ENCODE assay signal across 8 cellular contexts in the genomic region with DNA sequence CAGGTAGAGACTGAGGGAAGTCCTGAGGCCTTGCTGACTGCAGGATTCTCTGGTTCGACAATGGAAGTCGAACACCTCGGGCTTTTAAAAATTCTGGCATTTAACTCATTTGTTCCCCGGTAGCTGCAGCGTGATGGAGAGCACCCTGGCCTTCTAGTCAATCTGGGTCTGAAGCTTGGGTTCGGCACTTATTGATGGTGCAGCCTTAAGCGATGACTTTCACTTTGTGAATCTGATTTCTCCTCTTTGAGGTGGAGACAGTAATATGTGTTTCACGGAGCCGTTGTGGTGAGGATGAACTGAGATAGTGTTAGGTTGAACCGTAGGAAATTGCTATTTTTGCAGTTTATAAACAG. TPM values are rescaled to one million over a fixed set of nuclear protein-coding genes. Genes with fewer than 3 reads are reported as not detected.
A peak's percentile ranks its signal among the peaks of the same experiment; 100 is the strongest.
DNase-seq lines count a peak whose midpoint lies in the region; ATAC-seq and TF ChIP-seq lines count a peak whose summit lies in the region.

No MANE protein-coding gene starts in this region.

- CTCF ChIA-PET in CD8-positive, alpha-beta T cell (lab: Charles Lee), result interaction anchor here (0.7 to 2.6 kb wide), 6 partner anchors 10 to 200 kb away, joined by 3 to 16 read pairs (median 6); partner anchors contain the start of gene PKM

- peak overlapping the region; percentile 79 for H3K4me2 ChIP-seq in Loucy (ENCODE audit: low read depth, low read length, poor library complexity, severe bottlenecking)
- peak overlapping the region; percentile 96 for H3K4me2 ChIP-seq in neural progenitor cell

- peak overlapping the region; percentile 92 for H3K27ac Mint-ChIP-seq in CD8-positive, alpha-beta T cell
- peak overlapping the region; percentile 28 for H3K27ac Mint-ChIP-seq in neural progenitor cell

- H3K27me3 Mint-ChIP-seq in CD8-positive, alpha-beta T cell (ENCODE audit: low read depth), result no peaks in the 10 kb centered on the region
- peaks cover 5% of the 10 kb centered on the region for H3K27me3 Mint-ChIP-seq in neural progenitor cell (ENCODE audit: insufficient read depth, low read depth)

- peaks cover 43% of the 10 kb centered on the region for H3K4me1 Mint-ChIP-seq in CD8-positive, alpha-beta T cell (ENCODE audit: low read depth)
- peaks cover 26% of the 10 kb centered on the region for H3K4me1 Mint-ChIP-seq in neural progenitor cell

- H3K9me2 ChIP-seq in Loucy (replicated peaks; ENCODE audit: low read depth, low read length), result no peaks in the 10 kb centered on the region

- H4K20me1 ChIP-seq in Loucy (ENCODE audit: insufficient read depth, low read length, poor library complexity, severe bottlenecking), result peaks cover 6% of the 10 kb centered on the region
- peaks cover 7% of the 10 kb centered on the region for H4K20me1 ChIP-seq in neural progenitor cell (ENCODE audit: low read depth)

- H3K9ac ChIP-seq in Loucy (ENCODE audit: low read depth, low read length, poor library complexity, severe bottlenecking), result peak overlapping the region; percentile 67
- no peak overlapping the region for H3K9ac ChIP-seq in neural progenitor cell

- no peaks in the 10 kb centered on the region for H3F3A ChIP-seq in Loucy (ENCODE audit: low read depth)
- peaks cover 14% of the 10 kb centered on the region for H3F3A ChIP-seq in neural progenitor cell (ENCODE audit: low read depth)

- no peak for TF ChIP-seq CTCF in CD8-positive, alpha-beta T cell (IDR thresholded peaks at IDR 0.05)
- peak; percentile 8; the same call in 1 of the 2 replicates for TF ChIP-seq CTCF in Loucy (conservative IDR thresholded peaks at IDR 0.05; ENCODE audit: low read length)
- no peak for TF ChIP-seq CTCF in neural progenitor cell (IDR thresholded peaks at IDR 0.05)

- in situ Hi-C loops in ACHN (cut with HindIII; ENCODE audit: low pct_ligation_motif_present, low pct_unique_long_range_greater_than_20kb, low sequenced_read_pairs), result no loop called here

- no peaks in the 10 kb centered on the region for H3K9me3 ChIP-seq in CD8-positive, alpha-beta T cell (ENCODE audit: low read length)
- H3K9me3 ChIP-seq in Loucy (ENCODE audit: insufficient read depth, low read depth, low read length), result no peaks in the 10 kb centered on the region
- no peaks in the 10 kb centered on the region for H3K9me3 ChIP-seq in ectodermal cell (ENCODE audit: control insufficient read depth, low read length)
- no peaks in the 10 kb centered on the region for H3K9me3 ChIP-seq in neural progenitor cell (ENCODE audit: low read depth)

- H3K4me1 ChIP-seq in CD8-positive, alpha-beta T cell (ENCODE audit: insufficient read depth, low read length), result peaks cover 28% of the 10 kb centered on the region
- peaks cover 25% of the 10 kb centered on the region for H3K4me1 ChIP-seq in Loucy (ENCODE audit: insufficient read depth, low read length, poor library complexity, severe bottlenecking)
- H3K4me1 ChIP-seq in ectodermal cell (ENCODE audit: control insufficient read depth, insufficient read depth, low read length), result peaks cover 4% of the 10 kb centered on the region
- H3K4me1 ChIP-seq in neural progenitor cell, result peaks cover 9% of the 10 kb centered on the region

- peaks cover 5% of the 10 kb centered on the region for H3K36me3 ChIP-seq in CD8-positive, alpha-beta T cell (ENCODE audit: insufficient read depth, low read length)
- H3K36me3 ChIP-seq in Loucy (ENCODE audit: insufficient read depth, low read length) (no peaks in the 10 kb centered on the region), ectodermal cell (ENCODE audit: control insufficient read depth, insufficient read depth, low read length) (peaks cover 3% of the 10 kb centered on the region), neural progenitor cell (no peaks in the 10 kb centered on the region)

- peak overlapping the region; percentile 59 for H3K4me3 ChIP-seq in CD8-positive, alpha-beta T cell (ENCODE audit: low read depth, low read length)
- peak overlapping the region; percentile 72 for H3K4me3 ChIP-seq in Loucy (ENCODE audit: low read length, poor library complexity, severe bottlenecking)
- peak overlapping the region; percentile 83 for H3K4me3 ChIP-seq in ectodermal cell (ENCODE audit: insufficient read depth, low read depth, low read length)
- peak overlapping the region; percentile 97 for H3K4me3 ChIP-seq in neural progenitor cell

- H3K4me3 Mint-ChIP-seq in CD8-positive, alpha-beta T cell, result peak overlapping the region; percentile 85
- peak overlapping the region; percentile 87 for H3K4me3 Mint-ChIP-seq in neural progenitor cell

- no peak for ATAC-seq in CD8-positive, alpha-beta T cell
- no peak for ATAC-seq in HG03025 (IDR thresholded peaks at IDR 0.05; ENCODE audit: low FRiP score, unreplicated experiment)
- ATAC-seq in left lobe of liver, result no peak

- H3K36me3 Mint-ChIP-seq in CD8-positive, alpha-beta T cell, result peaks cover 20% of the 10 kb centered on the region
- H3K36me3 Mint-ChIP-seq in neural progenitor cell, result peaks cover 7% of the 10 kb centered on the region

- 51 to 58% methylated on average over 9 to 10 of the region's 10 CpGs for WGBS in ectodermal cell, 2 experiments

- peaks cover 30% of the 10 kb centered on the region for H3K79me2 ChIP-seq in Loucy (ENCODE audit: insufficient read depth, low read length)
- peaks cover 21% of the 10 kb centered on the region for H3K79me2 ChIP-seq in neural progenitor cell (ENCODE audit: low read depth)

- no peak for DNase-seq in CD8-positive, alpha-beta T cell
- DNase-seq in neural progenitor cell (ENCODE audit: low spot score), result no peak
- DNase-seq in GM03348 (ENCODE audit: low spot score), result no peak
- no peak for DNase-seq in ACHN
- no peak for DNase-seq in left lobe of liver (ENCODE audit: low spot score)

- intact Hi-C loops in CD8-positive, alpha-beta T cell (cut with DNase I, micrococcal nuclease), result loop anchor here (1.0 to 5.0 kb wide), 18 partner anchors 40 to 1719 kb away; partner anchors contain the start of genes ADPGK (in 2 of the 2), BBS4 (in 2 of the 2), HIGD2B (in 2 of the 2) and MYO9A (in 2 of the 2)

- no peaks in the 10 kb centered on the region for H3K9me3 Mint-ChIP-seq in CD8-positive, alpha-beta T cell
- no peaks in the 10 kb centered on the region for H3K9me3 Mint-ChIP-seq in neural progenitor cell

- POLR2A ChIA-PET in CD8-positive, alpha-beta T cell (lab: Charles Lee), result interaction anchor here (0.8 to 2.4 kb wide), 7 partner anchors 41 to 201 kb away, joined by 3 to 9 read pairs (median 5); partner anchors contain the start of genes HEXA and PKM

- H2AFZ ChIP-seq in Loucy (ENCODE audit: low read length), result peak overlapping the region; percentile 89
- H2AFZ ChIP-seq in neural progenitor cell (replicated peaks), result peak overlapping the region; percentile 93

- H3K27me3 ChIP-seq in CD8-positive, alpha-beta T cell (ENCODE audit: insufficient read depth, low read length), result no peaks in the 10 kb centered on the region
- H3K27me3 ChIP-seq in Loucy (ENCODE audit: insufficient read depth, low read length, poor library complexity, severe bottlenecking) (no peaks in the 10 kb centered on the region), ectodermal cell (ENCODE audit: control insufficient read depth, insufficient read depth, low read length, poor library complexity, severe bottlenecking) (peaks cover 19% of the 10 kb centered on the region), neural progenitor cell (peaks cover 30% of the 10 kb centered on the region)

- H3K27ac ChIP-seq in CD8-positive, alpha-beta T cell (ENCODE audit: low read depth, low read length), result peak overlapping the region; percentile 48
- H3K27ac ChIP-seq in ectodermal cell (ENCODE audit: insufficient read depth, low read depth, low read length, poor library complexity, severe bottlenecking) (no peak overlapping the region), neural progenitor cell (no peak overlapping the region)

RNA-seq across cellular contexts. Expression of gene PARP6, which starts 0.6 kb away (rescaled TPM):
- total RNA-seq in CD8-positive, alpha-beta T cell, result 100 to 1,000 TPM; 133 to 137 TPM
- polyA plus RNA-seq in ectodermal cell (2013, experiment 1 of 4), result 82.7 TPM
- 87.6 TPM for polyA plus RNA-seq in ectodermal cell (2013, experiment 2 of 4)
- polyA plus RNA-seq in ectodermal cell (2013, experiment 3 of 4), result 52.9 TPM
- polyA plus RNA-seq in ectodermal cell (2013, experiment 4 of 4), result 63.8 TPM
- total RNA-seq in neural progenitor cell (ENCODE audit: low replicate concordance) (34.3 and 38.6 TPM in 2 replicates), left lobe of liver (20.1 TPM)

RNA-seq across cellular contexts. Expression of gene PKM, which starts 42.0 kb away (rescaled TPM):
- total RNA-seq in CD8-positive, alpha-beta T cell, result 100 to 1,000 TPM; 121 to 123 TPM
- 1,130 TPM for polyA plus RNA-seq in ectodermal cell (2013, experiment 1 of 4)
- polyA plus RNA-seq in ectodermal cell (2013, experiment 2 of 4), result 990 TPM
- 627 TPM for polyA plus RNA-seq in ectodermal cell (2013, experiment 3 of 4)
- 694 TPM for polyA plus RNA-seq in ectodermal cell (2013, experiment 4 of 4)
- total RNA-seq in neural progenitor cell (ENCODE audit: low replicate concordance) (1,033 and 1,163 TPM in 2 replicates), left lobe of liver (31.0 TPM)

RNA-seq across cellular contexts. Expression of gene CELF6, which starts 47.0 kb away (rescaled TPM):
- 1 to 10 TPM; 2.4 to 2.7 TPM for total RNA-seq in CD8-positive, alpha-beta T cell
- polyA plus RNA-seq in ectodermal cell (2013, experiment 1 of 4), result 0.33 TPM
- 0.32 TPM for polyA plus RNA-seq in ectodermal cell (2013, experiment 2 of 4)
- polyA plus RNA-seq in ectodermal cell (2013, experiment 3 of 4), result 0.32 TPM
- polyA plus RNA-seq in ectodermal cell (2013, experiment 4 of 4), result 0.32 TPM
- total RNA-seq in neural progenitor cell (ENCODE audit: low replicate concordance) (0.19 and 0.95 TPM in 2 replicates), left lobe of liver (0.65 TPM)
